9 cellular contexts compared by ENCODE assay signal in the genomic region with DNA sequence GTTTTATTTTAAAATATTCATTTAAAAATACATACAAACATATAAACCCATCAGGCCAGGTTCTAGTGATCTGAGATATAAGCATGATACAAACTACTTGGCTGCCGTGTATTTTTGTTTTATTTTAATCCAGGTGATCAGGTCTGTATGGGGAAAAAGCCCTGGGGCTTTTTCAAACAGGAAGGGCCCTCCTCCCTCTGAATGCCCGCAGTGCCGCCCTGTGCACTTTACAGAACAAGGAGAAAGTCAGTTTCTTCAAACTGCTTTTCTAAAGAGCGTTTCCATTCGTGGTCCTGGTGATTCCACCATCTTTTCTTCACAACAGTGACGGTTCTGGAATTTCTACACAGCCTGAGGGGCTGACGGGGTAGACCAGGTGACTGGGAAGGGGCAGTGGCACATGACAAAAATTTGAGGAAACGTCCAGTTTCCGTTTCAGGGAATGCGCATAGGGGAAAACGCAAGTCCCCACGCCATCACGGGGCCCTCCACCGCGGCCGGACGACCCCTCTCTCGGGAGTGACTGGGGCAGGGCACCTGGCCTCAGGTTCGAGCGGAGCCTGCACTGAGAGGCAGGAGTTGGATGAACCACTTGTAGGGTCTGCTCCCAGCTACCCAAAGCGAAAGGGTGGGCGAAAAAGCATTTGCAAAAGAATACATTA. TPM values are rescaled to one million over a fixed set of nuclear protein-coding genes. Genes with fewer than 3 reads are reported as not detected.
DNase-seq lines count a peak whose midpoint lies in the region; ATAC-seq and TF ChIP-seq lines count a peak whose summit lies in the region.
"Had no signal": no experiment of that assay in that cellular context is flagged by ENCODE, and none has a peak within 500 bp of the region (broad histone marks: within the 10 kb centered on the region; RNA-seq: fewer than 3 reads in every experiment).

No MANE protein-coding gene starts in this region.

- H3K27me3 ChIP-seq in DOHH2 (ENCODE audit: control insufficient read depth, low read length), result peaks cover 42% of the 10 kb centered on the region

- TF ChIP-seq CTCF in DOHH2 (IDR thresholded peaks at IDR 0.05; ENCODE audit: low read depth, low read length, poor library complexity, severe bottlenecking), result no peak
- TF ChIP-seq CTCF in RWPE1 (conservative IDR thresholded peaks at IDR 0.05; ENCODE audit: low read depth), result no peak
- TF ChIP-seq CTCF in epithelial cell of esophagus (IDR thresholded peaks at IDR 0.05; ENCODE audit: insufficient read depth, low read depth, low read length, missing control alignments), result no peak
- no peak for TF ChIP-seq CTCF in nephron (IDR thresholded peaks at IDR 0.05; ENCODE audit: unreplicated experiment in 3 of 3)

- H3K4me3 Mint-ChIP-seq in nephron, result peak overlapping the region; percentile 83 to 88 (median 87)

- no peaks in the 10 kb centered on the region for H3K36me3 Mint-ChIP-seq in nephron (ENCODE audit: low read depth)

- ATAC-seq in GM18907 (IDR thresholded peaks at IDR 0.05; ENCODE audit: unreplicated experiment), result no peak
- ATAC-seq in HG03139 (IDR thresholded peaks at IDR 0.05; ENCODE audit: unreplicated experiment), result no peak
- no peak for ATAC-seq in HG03135 (IDR thresholded peaks at IDR 0.05; ENCODE audit: unreplicated experiment)

- H3K4me2 ChIP-seq in DOHH2 (ENCODE audit: low read length), result 0 out of 2 replicates have a peak overlapping the region, but pooled peaks have one; percentile 98

- no peaks in the 10 kb centered on the region for H3K9me3 Mint-ChIP-seq in nephron

- no peaks in the 10 kb centered on the region for H3K79me2 ChIP-seq in DOHH2 (ENCODE audit: control insufficient read depth, low read length)

- CTCF ChIA-PET in RWPE1 (lab: Yijun Ruan, JAX), result interaction anchor here (0.7 kb wide), 1 partner anchor 964 kb away, joined by 3 read pairs; no protein-coding TSS in a partner anchor

- H3K27ac Mint-ChIP-seq in nephron, result peak overlapping the region; percentile 86 to 94 (median 89)

- H3K27ac ChIP-seq in DOHH2 (ENCODE audit: low read depth, low read length) (no peak overlapping the region), RWPE1 (peak overlapping the region; percentile 92)
- H3K27ac ChIP-seq: KMS-11 had no signal

- H4K20me1 ChIP-seq in DOHH2 (ENCODE audit: control insufficient read depth, insufficient read depth, low read depth, low read length), result no peaks in the 10 kb centered on the region

- no peaks in the 10 kb centered on the region for H3K36me3 ChIP-seq in DOHH2 (ENCODE audit: control insufficient read depth, low read length)

- no peaks in the 10 kb centered on the region for H3K9me3 ChIP-seq in DOHH2 (ENCODE audit: control insufficient read depth, insufficient read depth, low read length)

- H3F3A ChIP-seq in DOHH2 (ENCODE audit: control insufficient read depth, insufficient read depth), result no peaks in the 10 kb centered on the region; the same call in 1 of the 2 replicates

- peaks cover 27% of the 10 kb centered on the region for H3K4me1 Mint-ChIP-seq in nephron

- no peaks in the 10 kb centered on the region for H3K9me2 ChIP-seq in DOHH2 (replicated peaks; ENCODE audit: control insufficient read depth, low read length)

- H3K4me1 ChIP-seq in DOHH2 (ENCODE audit: control insufficient read depth, low read length), result peaks cover 17% of the 10 kb centered on the region

- POLR2A ChIA-PET in RWPE1 (lab: Yijun Ruan, JAX; ENCODE audit: low non-redundant PET), result no interaction called here

- DNase-seq in RWPE1 (ENCODE audit: low spot score), result no peak
- DNase-seq in epithelial cell of esophagus (ENCODE audit: low read depth), result no peak
- no peak for DNase-seq in A172 (ENCODE audit: low spot score)

- H3K4me3 ChIP-seq in DOHH2 (ENCODE audit: low read length) (no peak overlapping the region), epithelial cell of esophagus (ENCODE audit: low read length) (peak overlapping the region; percentile 39)

- peaks cover 9% of the 10 kb centered on the region for H3K27me3 Mint-ChIP-seq in nephron (ENCODE audit: low read depth)

RNA-seq across cellular contexts. Expression of a gene that starts 1.1 kb away (rescaled TPM):
- 197 and 202 TPM in 2 replicates for total RNA-seq in A172 (2014; rRNA removed; shearing (Covaris generic))
